7 cellular contexts compared by ENCODE assay signal in the genomic region with DNA sequence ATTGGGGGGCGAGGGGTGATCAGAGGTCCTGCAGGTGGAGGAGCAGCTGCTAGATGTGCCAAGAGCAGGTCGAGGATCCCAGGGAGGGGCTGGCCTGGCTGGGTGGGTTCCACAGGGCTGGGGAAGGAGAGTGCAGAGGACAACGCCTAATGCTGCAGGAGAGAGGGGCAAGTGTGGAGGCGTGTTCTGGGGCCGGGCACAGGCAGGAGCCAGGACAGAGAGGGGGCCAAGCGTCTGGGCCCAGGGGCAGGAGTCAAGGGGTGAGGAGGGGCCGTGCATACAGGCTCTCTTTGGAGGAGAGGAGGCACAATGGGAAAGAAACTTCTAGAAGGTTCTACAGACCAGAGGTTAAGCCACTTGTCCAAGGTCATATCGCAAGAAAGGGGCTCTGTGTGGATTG. TPM values are rescaled to one million over a fixed set of nuclear protein-coding genes. Genes with fewer than 3 reads are reported as not detected.
"Had no signal": no experiment of that assay in that cellular context is flagged by ENCODE, and none has a peak within 500 bp of the region (broad histone marks: within the 10 kb centered on the region; RNA-seq: fewer than 3 reads in every experiment).

No MANE protein-coding gene starts in this region.

- H3K4me2 ChIP-seq: GM23338 had no signal

- H2AFZ ChIP-seq: GM23338 had no signal

- H3K27ac Mint-ChIP-seq: GM23338 had no signal

- DNase-seq: H9, HCEC 1CT, IMR-90 had no signal

- H3K4me3 Mint-ChIP-seq: GM23338, H9 had no signal

- ATAC-seq: GM23338, K562 had no signal

- FAIRE-seq: HTR-8/SVneo, K562 had no signal

- H3K4me3 ChIP-seq: GM23338, K562 had no signal

RNA-seq across cellular contexts. Expression of gene FGF19, which starts 26.7 kb away (rescaled TPM):
- total RNA-seq: IMR-90 had no signal
- polyA plus RNA-seq: IMR-90, K562 had no signal

RNA-seq across cellular contexts. Expression of gene FGF4, which starts 44.6 kb away (rescaled TPM):
- total RNA-seq: HT-29, IMR-90, K562 had no signal
- polyA plus RNA-seq: IMR-90, K562 had no signal
